ENCODE assay signal across 8 cellular contexts in the genomic region with DNA sequence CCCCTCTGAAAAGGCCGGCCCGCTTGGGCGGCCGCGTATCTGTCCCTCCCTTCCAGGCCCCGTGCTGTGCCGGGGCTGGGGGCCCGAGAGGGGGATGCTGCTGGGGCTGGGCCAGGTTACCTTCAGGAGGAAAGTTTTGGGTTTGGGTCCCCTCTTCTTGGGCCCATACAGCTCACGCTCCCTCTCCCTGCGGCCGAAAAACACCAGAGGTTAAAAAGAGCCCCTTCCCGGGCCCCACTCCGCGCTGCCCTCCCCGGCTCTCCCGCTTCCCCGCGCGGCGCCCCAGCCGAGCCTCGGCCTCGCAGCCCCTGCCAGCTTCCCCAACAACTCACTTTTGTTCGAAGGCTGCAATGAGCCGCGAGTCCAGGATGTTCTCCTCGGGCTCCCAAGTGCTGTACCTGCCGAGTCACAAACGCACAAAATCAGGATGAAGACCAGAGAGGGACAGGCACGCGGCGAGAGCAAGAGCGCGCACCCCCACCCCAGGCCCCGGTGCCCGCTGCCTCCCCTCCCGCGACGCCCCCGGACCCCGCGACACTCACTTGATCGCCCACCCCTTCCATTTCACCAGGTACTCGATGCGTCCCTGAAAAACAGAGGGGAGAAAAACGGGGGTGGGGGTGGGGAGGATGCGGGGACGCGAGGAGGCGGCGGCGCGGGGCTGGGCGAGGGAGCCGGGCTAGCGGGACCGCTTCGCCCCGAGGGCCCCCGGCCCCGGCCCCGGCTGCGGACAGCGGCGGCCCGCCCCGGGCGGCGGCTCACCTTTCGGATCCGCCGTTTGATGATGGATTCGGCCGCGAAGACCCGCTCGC. TPM values are rescaled to one million over a fixed set of nuclear protein-coding genes. Genes with fewer than 3 reads are reported as not detected.
DNase-seq lines count a peak whose midpoint lies in the region; ATAC-seq and TF ChIP-seq lines count a peak whose summit lies in the region.

No MANE protein-coding gene starts in this region.

- H3K4me3 Mint-ChIP-seq in nephron = peak overlapping the region; percentile 95 to 97 (median 96)

- H3K79me2 ChIP-seq in fibroblast of lung (ENCODE audit: control insufficient read depth, insufficient read depth, low read length) = peaks cover 16% of the 10 kb centered on the region

- H3K27ac Mint-ChIP-seq in nephron = peak overlapping the region; percentile 83 to 99 (median 93)

- peaks cover 13% of the 10 kb centered on the region for H3K27me3 ChIP-seq in fibroblast of lung (ENCODE audit: control insufficient read depth, insufficient read depth, low read length)

- no peaks in the 10 kb centered on the region for H3K9me3 Mint-ChIP-seq in nephron

- peak overlapping the region; percentile 51 for H3K27ac ChIP-seq in fibroblast of lung (ENCODE audit: insufficient read depth, low read length)

- TF ChIP-seq CTCF in fibroblast of lung (conservative IDR thresholded peaks at IDR 0.05 in 1 of 2, IDR thresholded peaks at IDR 0.05 in 1 of 2; ENCODE audit: low read depth in 1 of 2, low read length in 2 of 2) = no peak
- TF ChIP-seq CTCF in nephron (IDR thresholded peaks at IDR 0.05; ENCODE audit: unreplicated experiment in 3 of 3) = no peak

- H3K9ac ChIP-seq in fibroblast of lung (ENCODE audit: insufficient read depth, low read length) = peak overlapping the region; percentile 66

- peak; percentile 1 for ATAC-seq in HG03280 (IDR thresholded peaks at IDR 0.05; ENCODE audit: unreplicated experiment)

- H4K20me1 ChIP-seq in fibroblast of lung (ENCODE audit: control insufficient read depth, extremely low read depth, insufficient read depth, low read length) = peaks cover 2% of the 10 kb centered on the region

- peaks cover 13% of the 10 kb centered on the region for H3K36me3 ChIP-seq in fibroblast of lung (ENCODE audit: control insufficient read depth, insufficient read depth, low read length)

- DNase-seq in DMS53 (lab: John Stamatoyannopoulos, UW) = peak; percentile 58
- DNase-seq in DMS53 treated with DMSO at 0.1 percent for 48 hours (lab: John Stamatoyannopoulos, UW; ENCODE audit: unreplicated experiment) = no peak
- peak; percentile 49 for DNase-seq in activated CD8-positive, alpha-beta memory T cell treated with anti-CD3 and anti-CD28 coated beads, Interleukin-2, amount 50 U/mL, for 4 hours
- DNase-seq in fibroblast of lung (ENCODE audit: low read depth in 2 of 2) = no peak
- DNase-seq in HCEC 1CT = no peak
- DNase-seq in activated gamma-delta T cell treated with Interleukin-2 at 50 U/mL for 16 hours = no peak

- peaks cover 2% of the 10 kb centered on the region for H3K4me1 ChIP-seq in fibroblast of lung (ENCODE audit: control insufficient read depth, extremely low read depth, insufficient read depth, low read length)

- H3K27me3 Mint-ChIP-seq in nephron (ENCODE audit: low read depth) = peaks cover 11% of the 10 kb centered on the region

- peak overlapping the region; percentile 92 for H3K4me2 ChIP-seq in fibroblast of lung (ENCODE audit: extremely low read depth, insufficient read depth, low read length)

- no peaks in the 10 kb centered on the region for H3K9me3 ChIP-seq in fibroblast of lung (ENCODE audit: control insufficient read depth, insufficient read depth, low read depth, low read length)

- peaks cover 40% of the 10 kb centered on the region for H3K4me1 Mint-ChIP-seq in nephron

- H3K4me3 ChIP-seq in fibroblast of lung (replicated peaks in 1 of 4; ENCODE audit: control extremely low read depth in 1 of 4, insufficient read depth in 1 of 4, low read depth in 3 of 4, low read length in 4 of 4) = peak overlapping the region; percentile 60 to 84 (median 78)

- no peaks in the 10 kb centered on the region for H3K36me3 Mint-ChIP-seq in nephron (ENCODE audit: low read depth)

- H2AFZ ChIP-seq in fibroblast of lung (ENCODE audit: low read length) = peak overlapping the region; percentile 51

RNA-seq across cellular contexts. Expression of a gene that starts 0.5 kb away (rescaled TPM):
- total RNA-seq in fibroblast of lung = 45.7 and 53.8 TPM in 2 replicates
- polyA plus RNA-seq in fibroblast of lung = 20.3 and 25.5 TPM in 2 replicates
- polyA plus RNA-seq in fibroblast of lung (2012) = 43.3 and 49.6 TPM in 2 replicates
- polyA minus RNA-seq in fibroblast of lung (ENCODE audit: low replicate concordance) = 110 and 129 TPM in 2 replicates

RNA-seq across cellular contexts. Expression of a gene that starts 27.7 kb away (rescaled TPM):
- total RNA-seq in fibroblast of lung = 1.0 and 2.0 TPM in 2 replicates
- polyA plus RNA-seq in fibroblast of lung = 0.84 and 1.0 TPM in 2 replicates
- polyA plus RNA-seq in fibroblast of lung (2012) = 1.2 and 1.4 TPM in 2 replicates
- polyA minus RNA-seq in fibroblast of lung (ENCODE audit: low replicate concordance) = 2.9 and 3.9 TPM in 2 replicates

Comparison
In these comparisons a context has a peak if more than half of its experiments do, and no peak if none do; other contexts are left out.
1. DNase-seq: peak in DMS53 (single experiment) and activated CD8-positive, alpha-beta memory T cell treated with anti-CD3 and anti-CD28 coated beads, Interleukin-2, amount 50 U/mL, for 4 hours (single experiment); none in DMS53 treated with DMSO at 0.1 percent for 48 hours (single experiment), fibroblast of lung (0 of 2), HCEC 1CT (single experiment) and activated gamma-delta T cell treated with Interleukin-2 at 50 U/mL for 16 hours (single experiment).